Comparison of ENCODE assay signal across 9 cellular contexts in genomic region chr6:25652007-25652515, GRCh38. TPM values are rescaled to one million over a fixed set of nuclear protein-coding genes. Genes with fewer than 3 reads are reported as not detected.
A peak's percentile ranks its signal among the peaks of the same experiment; 100 is the strongest.
DNase-seq lines count a peak whose midpoint lies in the region; ATAC-seq lines count a peak whose summit lies in the region.
"Had no signal": no experiment of that assay in that cellular context is flagged by ENCODE, and none has a peak within 500 bp of the region (broad histone marks: within the 10 kb centered on the region; RNA-seq: fewer than 3 reads in every experiment).

TSS of gene SCGN (plus strand) at chr6:25652215. CDS start at chr6:25652404, 189 bp downstream.

- no peak for ATAC-seq in HG03457 (IDR thresholded peaks at IDR 0.05; ENCODE audit: unreplicated experiment)
- ATAC-seq in HG02981 (IDR thresholded peaks at IDR 0.05; ENCODE audit: unreplicated experiment): no peak

- H3K4me3 ChIP-seq in SJSA1: no peak within 1 kb of the TSS

- 0 out of 2 replicates have a peak, but pooled peaks cover 3% of the 10 kb centered on the region for H3K4me1 ChIP-seq in SJSA1 (replicated peaks)

- peak; percentile 18 to 39 for DNase-seq in activated CD4-positive, alpha-beta T cell treated with anti-CD3 and anti-CD28 coated beads for 24 hours (ENCODE audit: low read depth in 2 of 2)
- no peak for DNase-seq in activated CD4-positive, alpha-beta T cell treated with anti-CD3 and anti-CD28 coated beads for 1 hour
- DNase-seq in SJSA1 (ENCODE audit: low read depth in 1 of 2, low spot score in 2 of 2): peak; percentile 32 to 56
- peak; percentile 1 for DNase-seq in brain pericyte (ENCODE audit: low read depth, low spot score)
- peak; percentile 53 for DNase-seq in iris pigment epithelial cell (ENCODE audit: low read depth)
- DNase-seq in stimulated activated CD4-positive, alpha-beta T cell treated with anti-CD3 and anti-CD28 coated beads, Interleukin-12 subunit alpha, Interleukin-12 subunit beta, amount 100 ng/mL, for 48 hours (ENCODE audit: low read depth in 2 of 3, low spot score in 1 of 3): peak; percentile 8 to 33 (median 33)
- DNase-seq: activated B cell treated with CpG ODN at 0.5 μM for 24 hours had no signal

- H3K27me3 ChIP-seq in SJSA1 (replicated peaks): peaks cover 9% of the 10 kb centered on the region

- 0 out of 2 replicates have a peak, but pooled peaks cover 3% of the 10 kb centered on the region for H3K9me3 ChIP-seq in SJSA1 (replicated peaks)

- no peaks in the 10 kb centered on the region for H3K36me3 ChIP-seq in SJSA1

- no peak within 1 kb of the TSS for H3K27ac ChIP-seq in SJSA1

RNA-seq across cellular contexts. Expression of gene SCGN, which starts in this region (rescaled TPM):
- not detected in 2 replicates for total RNA-seq in SJSA1 (2014; rRNA removed; shearing (Covaris generic))
- total RNA-seq: activated B cell treated with CpG ODN at 0.5 μM for 24 hours had no signal

Comparison
In these comparisons a context has a peak if more than half of its experiments do, and no peak if none do; other contexts are left out.
1. Peak in DNase-seq in SJSA1; RNA of the gene not detected or under 1 TPM.